Comparison of ENCODE assay signal across 8 cellular contexts in genomic region chr2:18987592-18988073, GRCh38.
DNase-seq lines count a peak whose midpoint lies in the region; ATAC-seq and TF ChIP-seq lines count a peak whose summit lies in the region.

No MANE protein-coding gene starts in this region.

- CTCF ChIA-PET in Calu3 (lab: Charles Lee): no interaction called here

- no peak overlapping the region for H3K27ac Mint-ChIP-seq in Calu3 (ENCODE audit: unreplicated experiment)
- no peak overlapping the region for H3K27ac Mint-ChIP-seq in glutamatergic neuron (ENCODE audit: unreplicated experiment)

- H3K4me1 Mint-ChIP-seq in Calu3 (ENCODE audit: low read depth, unreplicated experiment) (peaks cover 14% of the 10 kb centered on the region), glutamatergic neuron (ENCODE audit: low read depth, unreplicated experiment) (peaks cover 9% of the 10 kb centered on the region)

- TF ChIP-seq CTCF in Calu3 (IDR thresholded peaks at IDR 0.05; ENCODE audit: unreplicated experiment): no peak
- peak; percentile 25 for TF ChIP-seq CTCF in epithelial cell of esophagus (IDR thresholded peaks at IDR 0.05; ENCODE audit: insufficient read depth, low read depth, low read length, missing control alignments)
- TF ChIP-seq CTCF in glutamatergic neuron (IDR thresholded peaks at IDR 0.05; ENCODE audit: partially characterized antibody, unreplicated experiment): no peak

- H3K9me3 Mint-ChIP-seq in Calu3 (ENCODE audit: low read depth, unreplicated experiment): no peaks in the 10 kb centered on the region
- H3K9me3 Mint-ChIP-seq in glutamatergic neuron (ENCODE audit: unreplicated experiment): no peaks in the 10 kb centered on the region

- peaks cover 19% of the 10 kb centered on the region for H3K36me3 Mint-ChIP-seq in Calu3 (ENCODE audit: insufficient read depth, unreplicated experiment)
- H3K36me3 Mint-ChIP-seq in glutamatergic neuron (ENCODE audit: unreplicated experiment): no peaks in the 10 kb centered on the region

- DNase-seq in Calu3: peak; percentile 64
- DNase-seq in NCI-H345 treated with DMSO at 0.1 percent for 48 hours (lab: John Stamatoyannopoulos, UW; ENCODE audit: unreplicated experiment): peak; percentile 11
- DNase-seq in epithelial cell of esophagus (ENCODE audit: low read depth): peak; percentile 90
- peak; percentile 84 for DNase-seq in non-pigmented ciliary epithelial cell (ENCODE audit: low read depth)
- DNase-seq in glutamatergic neuron: no peak
- DNase-seq in germinal center (ENCODE audit: low spot score): no peak

- no peaks in the 10 kb centered on the region for H3K27me3 Mint-ChIP-seq in Calu3 (ENCODE audit: unreplicated experiment)
- no peaks in the 10 kb centered on the region for H3K27me3 Mint-ChIP-seq in glutamatergic neuron (ENCODE audit: unreplicated experiment)

- intact Hi-C loops in Calu3 (cut with micrococcal nuclease; ENCODE audit: unreplicated experiment): loop anchor here (5.0 kb wide), 1 partner anchor 235 kb away; no protein-coding TSS in a partner anchor

- ATAC-seq in HG03565 (IDR thresholded peaks at IDR 0.05; ENCODE audit: unreplicated experiment) (no peak), GM18909 (IDR thresholded peaks at IDR 0.05; ENCODE audit: poor library complexity, unreplicated experiment) (no peak)

- H3K4me3 Mint-ChIP-seq in Calu3 (ENCODE audit: low read depth, unreplicated experiment) (no peak overlapping the region), glutamatergic neuron (ENCODE audit: unreplicated experiment) (no peak overlapping the region)

- no peak overlapping the region for H3K4me3 ChIP-seq in epithelial cell of esophagus (ENCODE audit: low read length)

- no TSS peak for BruUV-seq in Calu3 (replicated peaks; lab: Mats Ljungman, UMichigan)

Comparison
In these comparisons a context has a peak if more than half of its experiments do, and no peak if none do; other contexts are left out.
1. DNase-seq: peak in Calu3 (single experiment), NCI-H345 treated with DMSO at 0.1 percent for 48 hours (single experiment), epithelial cell of esophagus (single experiment) and non-pigmented ciliary epithelial cell (single experiment); none in glutamatergic neuron (single experiment) and germinal center (single experiment).